12 cellular contexts compared by ENCODE assay signal in genomic region chr13:79311456-79311855, GRCh38.
"Had no signal": no experiment of that assay in that cellular context is flagged by ENCODE, and none has a peak within 500 bp of the region (broad histone marks: within the 10 kb centered on the region; RNA-seq: fewer than 3 reads in every experiment).

No MANE protein-coding gene starts in this region.

- H3K4me3 ChIP-seq: right lobe of liver had no signal

- H3K9me3 ChIP-seq: right lobe of liver had no signal

- H3K4me3 Mint-ChIP-seq: activated CD4-positive, alpha-beta T cell treated with anti-CD3 and anti-CD28 coated beads, Interleukin-2, amount 10 ng/mL, durations not matched to agents 7 days and 5 days; stimulated activated naive B cell treated with anti-CD40 and anti-IgM and Interleukin-4, amounts not matched to agents 10 μg/mL and 1 μg/mL and 100 μg/mL, for 72 hours had no signal

- H3K27me3 ChIP-seq: right lobe of liver had no signal

- H3K27ac ChIP-seq: right lobe of liver had no signal

- H3K36me3 ChIP-seq: right lobe of liver had no signal

- DNase-seq: activated CD4-positive, alpha-beta T cell treated with anti-CD3 and anti-CD28 coated beads, Interleukin-2, amount 10 ng/mL, durations not matched to agents 7 days and 5 days; activated CD4-positive, CD25-positive, alpha-beta regulatory T cell; activated CD8-positive, alpha-beta memory T cell treated with anti-CD3 and anti-CD28 coated beads for 24 hours; anterior cingulate cortex; midbrain; nucleus accumbens; right lobe of liver; stimulated activated naive B cell treated with anti-CD40 and anti-IgM and Interleukin-4, amounts not matched to agents 10 μg/mL and 1 μg/mL and 100 μg/mL, for 72 hours; T-helper 2 cell; trophoblast cell had no signal

- ATAC-seq: activated naive CD4-positive, alpha-beta T cell treated with anti-CD3 and anti-CD28 coated beads, Interleukin-2, amount 50 U/mL, for 72 hours; right lobe of liver; stimulated activated naive B cell treated with anti-CD40 and anti-IgM and Interleukin-4, amounts not matched to agents 10 μg/mL and 1 μg/mL and 100 μg/mL, for 72 hours had no signal

- H3K27me3 Mint-ChIP-seq: progenitor cell of endocrine pancreas; stimulated activated naive B cell treated with anti-CD40 and anti-IgM and Interleukin-4, amounts not matched to agents 10 μg/mL and 1 μg/mL and 100 μg/mL, for 72 hours had no signal

- H3K9me3 Mint-ChIP-seq: activated CD4-positive, alpha-beta T cell treated with anti-CD3 and anti-CD28 coated beads, Interleukin-2, amount 10 ng/mL, durations not matched to agents 7 days and 5 days; activated naive CD4-positive, alpha-beta T cell treated with anti-CD3 and anti-CD28 coated beads, Interleukin-2, amount 50 U/mL, for 72 hours; stimulated activated naive B cell treated with anti-CD40 and anti-IgM and Interleukin-4, amounts not matched to agents 10 μg/mL and 1 μg/mL and 100 μg/mL, for 72 hours had no signal

- H3K4me1 Mint-ChIP-seq: activated CD4-positive, alpha-beta T cell treated with anti-CD3 and anti-CD28 coated beads, Interleukin-2, amount 10 ng/mL, durations not matched to agents 7 days and 5 days had no signal

- H3K36me3 Mint-ChIP-seq: activated naive CD4-positive, alpha-beta T cell treated with anti-CD3 and anti-CD28 coated beads, Interleukin-2, amount 50 U/mL, for 72 hours had no signal

- H3K27ac Mint-ChIP-seq: activated CD4-positive, alpha-beta T cell treated with anti-CD3 and anti-CD28 coated beads, Interleukin-2, amount 10 ng/mL, durations not matched to agents 7 days and 5 days; activated naive CD4-positive, alpha-beta T cell treated with anti-CD3 and anti-CD28 coated beads, Interleukin-2, amount 50 U/mL, for 72 hours; progenitor cell of endocrine pancreas; stimulated activated naive B cell treated with anti-CD40 and anti-IgM and Interleukin-4, amounts not matched to agents 10 μg/mL and 1 μg/mL and 100 μg/mL, for 72 hours had no signal
